ENCODE assay signal across 36 cellular contexts in the genomic region with DNA sequence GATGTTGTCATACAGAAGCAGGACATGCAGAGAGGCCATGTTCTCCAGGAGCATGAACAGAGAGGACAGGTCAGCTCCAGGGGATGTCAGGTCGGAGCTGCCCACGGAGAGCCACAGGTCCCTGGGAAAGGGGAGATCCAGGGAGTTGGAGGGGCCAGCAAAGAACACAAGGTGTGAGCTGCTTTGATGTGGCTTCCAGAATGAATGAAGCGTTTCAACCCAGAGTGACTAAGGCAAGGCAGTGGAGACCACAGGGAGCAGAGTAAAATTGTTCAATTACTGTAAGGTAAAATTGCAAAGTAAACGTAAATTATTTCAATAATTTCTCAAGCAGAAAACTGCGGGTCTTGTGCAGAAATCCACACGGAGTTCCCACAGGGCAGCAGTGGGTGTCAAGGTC. TPM values are rescaled to one million over a fixed set of nuclear protein-coding genes. Genes with fewer than 3 reads are reported as not detected.
"Had no signal": no experiment of that assay in that cellular context is flagged by ENCODE, and none has a peak within 500 bp of the region (broad histone marks: within the 10 kb centered on the region; RNA-seq: fewer than 3 reads in every experiment).

No MANE protein-coding gene starts in this region.

- DNase-seq: Karpas-422, Kasumi-1, KG1, MG63, MM.1S, MV-4-11, NCI-H1048, NCI-H1092, NCI-H1092 treated with DMSO at 0.1 percent for 48 hours, NCI-H1105, NCI-H1105 treated with DMSO at 0.1 percent for 48 hours, NCI-H1417, NCI-H1417 treated with DMSO at 0.1 percent for 48 hours, NCI-H1436, NCI-H1436 treated with DMSO at 0.1 percent for 48 hours, NCI-H146, NCI-H1694, NCI-H1694 treated with DMSO at 0.1 percent for 48 hours, NCI-H187, NCI-H187 treated with DMSO at 0.1 percent for 48 hours, NCI-H1930, NCI-H2029, NCI-H2029 treated with DMSO at 0.1 percent for 48 hours, NCI-H2081 treated with DMSO at 0.1 percent for 48 hours, NCI-H2107, NCI-H2171, NCI-H2171 treated with DMSO at 0.1 percent for 48 hours, NCI-H2227 treated with DMSO at 0.1 percent for 48 hours, NCI-H226, NCI-H345, NCI-H446, NCI-H446 treated with DMSO at 0.1 percent for 48 hours had no signal

RNA-seq across cellular contexts. Expression of a gene that starts 5.6 kb away (rescaled TPM):
- total RNA-seq: LHCN-M2, M059J, MCF 10A, NCI-H460 had no signal

RNA-seq across cellular contexts. Expression of a gene that starts 12.9 kb away (rescaled TPM):
- total RNA-seq: LHCN-M2, M059J, MCF 10A, NCI-H460 had no signal

RNA-seq across cellular contexts. Expression of a gene that starts 39.1 kb away (rescaled TPM):
- total RNA-seq: LHCN-M2, M059J, MCF 10A, NCI-H460 had no signal
